9 cellular contexts compared by ENCODE assay signal in the genomic region with DNA sequence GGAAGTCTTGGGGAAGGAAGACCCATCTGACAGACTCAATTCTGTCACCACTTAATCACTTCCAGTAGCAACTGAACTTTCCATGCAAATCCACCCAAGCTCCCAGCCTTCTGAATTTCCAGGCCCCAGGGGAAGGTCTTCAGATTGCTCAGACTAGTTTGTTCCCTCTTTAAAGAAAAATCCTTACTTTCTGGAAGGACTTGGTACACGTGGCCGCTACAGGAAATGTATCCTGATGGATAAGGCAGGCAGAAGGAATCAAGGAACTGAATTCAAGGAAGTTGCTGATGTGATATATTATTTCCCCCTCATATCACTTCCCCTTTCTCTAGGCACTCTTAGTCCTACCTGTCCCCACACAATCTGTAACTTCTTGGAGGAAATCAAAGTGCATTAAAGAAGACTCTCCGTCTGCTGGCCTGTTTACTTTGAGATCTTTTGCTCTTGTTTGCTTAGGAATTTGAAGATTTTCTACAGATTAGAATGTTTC. TPM values are rescaled to one million over a fixed set of nuclear protein-coding genes. Genes with fewer than 3 reads are reported as not detected.
DNase-seq lines count a peak whose midpoint lies in the region; ATAC-seq and TF ChIP-seq lines count a peak whose summit lies in the region.
"Had no signal": no experiment of that assay in that cellular context is flagged by ENCODE, and none has a peak within 500 bp of the region (broad histone marks: within the 10 kb centered on the region; RNA-seq: fewer than 3 reads in every experiment).

No MANE protein-coding gene starts in this region.

- H3K9me3 ChIP-seq in Peyer's patch, result no peaks in the 10 kb centered on the region
- H3K9me3 ChIP-seq in GM23248 (ENCODE audit: low read depth), result no peaks in the 10 kb centered on the region

- H3K9me3 Mint-ChIP-seq in Calu3 (ENCODE audit: low read depth, unreplicated experiment), result no peaks in the 10 kb centered on the region

- peaks cover 6% of the 10 kb centered on the region for H4K20me1 ChIP-seq in GM23248 (ENCODE audit: insufficient read depth)

- no peak overlapping the region for H3K4me2 ChIP-seq in GM23248 (ENCODE audit: unreplicated experiment)

- H3K27me3 ChIP-seq in Peyer's patch, result no peaks in the 10 kb centered on the region
- no peaks in the 10 kb centered on the region for H3K27me3 ChIP-seq in GM23248 (replicated peaks; ENCODE audit: insufficient read depth)

- H3K9ac ChIP-seq in GM23248, result no peak overlapping the region

- H3K4me1 Mint-ChIP-seq in Calu3 (ENCODE audit: low read depth, unreplicated experiment), result peaks cover 32% of the 10 kb centered on the region

- no peak for DNase-seq in Calu3
- no peak for DNase-seq in Peyer's patch
- DNase-seq in fibroblast of gingiva (ENCODE audit: low read depth), result peak; percentile 44
- DNase-seq in posterior vena cava (ENCODE audit: low spot score), result peak; percentile 54
- DNase-seq in NCI-H2081 treated with DMSO at 0.1 percent for 48 hours (lab: John Stamatoyannopoulos, UW), result no peak
- DNase-seq in GM23248, result no peak
- DNase-seq: stimulated activated CD4-positive, alpha-beta T cell treated with anti-CD3 and anti-CD28 coated beads, Interleukin-4, amount 100 ng/mL, for 24 hours had no signal

- no peak for TF ChIP-seq POLR2A in Peyer's patch (IDR thresholded peaks at IDR 0.05)

- TF ChIP-seq CTCF in Calu3 (IDR thresholded peaks at IDR 0.05; ENCODE audit: unreplicated experiment) (no peak), Peyer's patch (IDR thresholded peaks at IDR 0.05) (no peak)

- peaks cover 17% of the 10 kb centered on the region for H3K79me2 ChIP-seq in GM23248 (ENCODE audit: insufficient read depth)

- H3F3A ChIP-seq in GM23248 (ENCODE audit: insufficient read depth), result peaks cover 47% of the 10 kb centered on the region

- no peaks in the 10 kb centered on the region for H3K9me2 ChIP-seq in GM23248 (ENCODE audit: insufficient read depth)

- H2AFZ ChIP-seq in GM23248, result no peak overlapping the region

- H3K36me3 ChIP-seq in Peyer's patch (peaks cover 5 to 40% (median 5%) of the 10 kb centered on the region in 3 donors), GM23248 (ENCODE audit: low read depth) (peaks cover 28% of the 10 kb centered on the region)

- no peak overlapping the region for H3K4me3 ChIP-seq in Peyer's patch
- H3K4me3 ChIP-seq in GM23248, result no peak overlapping the region

- peaks cover 54% of the 10 kb centered on the region for H3K36me3 Mint-ChIP-seq in Calu3 (ENCODE audit: insufficient read depth, unreplicated experiment)

- BruUV-seq in Calu3 (replicated peaks; lab: Mats Ljungman, UMichigan), result no TSS peak

- H3K27me3 Mint-ChIP-seq in Calu3 (ENCODE audit: unreplicated experiment), result no peaks in the 10 kb centered on the region

- intact Hi-C loops in Calu3 (cut with micrococcal nuclease; ENCODE audit: unreplicated experiment) (no loop called here), posterior vena cava (cut with DNase I) (no loop called here)

- peak overlapping the region; percentile 55 for H3K27ac Mint-ChIP-seq in Calu3 (ENCODE audit: unreplicated experiment)

- in situ Hi-C loops in GM23248 (cut with MboI), result no loop called here

- 23 to 27% methylated on average over 3 of the region's 3 CpGs for WGBS in GM23248 (ENCODE audit: low coverage in 1 of 2, low lambda C conversion rate in 2 of 2, missing lambda C conversion rate in 2 of 2), 2 experiments

- CTCF ChIA-PET in Calu3 (lab: Charles Lee), result interaction anchor here (0.9 to 1.6 kb wide), 2 partner anchors 13 to 66 kb away, joined by 4 to 5 read pairs; no protein-coding TSS in a partner anchor

- peak overlapping the region; percentile 57 to 100 (median 76) for H3K27ac ChIP-seq in Peyer's patch
- H3K27ac ChIP-seq in GM23248, result no peak overlapping the region

- no peak for ATAC-seq in GM21515 (IDR thresholded peaks at IDR 0.05; ENCODE audit: unreplicated experiment)
- ATAC-seq in GM21367 (IDR thresholded peaks at IDR 0.05; ENCODE audit: unreplicated experiment), result no peak

- no peak overlapping the region for H3K4me3 Mint-ChIP-seq in Calu3 (ENCODE audit: low read depth, unreplicated experiment)

- H3K4me1 ChIP-seq in Peyer's patch, result peaks cover 6 to 50% (median 21%) of the 10 kb centered on the region in 4 donors
- H3K4me1 ChIP-seq in GM23248 (ENCODE audit: insufficient read depth), result peaks cover 23% of the 10 kb centered on the region

RNA-seq across cellular contexts. Expression of a gene that starts 6.4 kb away (rescaled TPM):
- total RNA-seq in Calu3 (2022) (111 TPM in 2 replicates), Peyer's patch (100 to 1,000 TPM; 210 to 873 (median 358) TPM), posterior vena cava (100 to 1,000 TPM in 1 of 2 donors, 10 to 100 TPM in 1; 87.1 to 127 TPM)
- 46.5 and 60.4 TPM in 2 replicates for total RNA-seq in GM23248 (2014; rRNA removed; shearing (Covaris generic))
- polyA plus RNA-seq in GM23248 (2016; fragmentation: Nextera tagmentation; extraction: Ambion mirVana), result 39.8 and 40.2 TPM in 2 replicates

Comparison
In these comparisons a context has a peak if more than half of its experiments do, and no peak if none do; other contexts are left out.
1. DNase-seq: peak in fibroblast of gingiva (single experiment) and posterior vena cava (single experiment); none in Calu3 (single experiment), Peyer's patch (0 of 3), NCI-H2081 treated with DMSO at 0.1 percent for 48 hours (single experiment) and GM23248 (single experiment).